Comparison of ENCODE assay signal across 18 cellular contexts in the genomic region with DNA sequence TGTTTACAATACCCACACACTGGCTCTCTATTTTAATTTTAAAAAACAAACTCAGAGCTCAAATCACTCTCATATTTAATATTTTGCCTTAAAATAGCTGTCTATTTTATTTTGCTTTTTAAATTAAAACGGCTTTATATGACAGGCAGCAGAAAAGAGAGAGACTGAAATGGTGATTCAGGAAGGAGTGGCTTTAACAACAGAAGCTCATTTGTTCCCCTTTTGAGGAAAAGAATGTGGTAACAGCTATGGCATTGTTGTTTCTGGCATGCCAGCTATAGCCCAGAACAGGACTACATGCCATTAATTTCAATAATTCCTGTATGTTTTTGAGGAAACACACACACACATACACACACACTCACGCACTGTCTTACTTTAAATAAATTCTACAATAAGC.
DNase-seq lines count a peak whose midpoint lies in the region; ATAC-seq and TF ChIP-seq lines count a peak whose summit lies in the region.
"Had no signal": no experiment of that assay in that cellular context is flagged by ENCODE, and none has a peak within 500 bp of the region (broad histone marks: within the 10 kb centered on the region; RNA-seq: fewer than 3 reads in every experiment).

No MANE protein-coding gene starts in this region.

- intact Hi-C loops in HCT116 (cut with micrococcal nuclease), result no loop called here
- intact Hi-C loops in MCF 10A (cut with micrococcal nuclease), result loop anchor here (5.0 kb wide), 1 partner anchor 125 kb away; no protein-coding TSS in a partner anchor
- intact Hi-C loops in activated CD4-positive, alpha-beta T cell treated with anti-CD3 and anti-CD28 coated beads, Interleukin-2, amount 10 ng/mL, durations not matched to agents 24 days and 14 days (cut with micrococcal nuclease), result no loop called here

- no peak for ATAC-seq in HCT116
- ATAC-seq: activated T-cell treated with anti-CD3 and anti-CD28 coated beads, Interleukin-2, amount 50 U/mL, for 72 hours had no signal

- H3K9me3 ChIP-seq in HCT116 (ENCODE audit: control insufficient read depth in 1 of 2, insufficient read depth in 1 of 2, low read depth in 1 of 2, low read length in 2 of 2), result no peaks in the 10 kb centered on the region
- no peaks in the 10 kb centered on the region for H3K9me3 ChIP-seq in skeletal muscle satellite cell (replicated peaks; ENCODE audit: low read length)
- H3K9me3 ChIP-seq: SJSA1 had no signal

- H3K9me2 ChIP-seq in HCT116 (ENCODE audit: insufficient read depth), result no peaks in the 10 kb centered on the region

- H2AFZ ChIP-seq in HCT116 (ENCODE audit: low read depth, low read length, poor library complexity, severe bottlenecking), result no peak overlapping the region

- no peaks in the 10 kb centered on the region for H3K36me3 Mint-ChIP-seq in MCF 10A (ENCODE audit: insufficient read depth, unreplicated experiment)
- no peaks in the 10 kb centered on the region for H3K36me3 Mint-ChIP-seq in activated CD4-positive, alpha-beta T cell treated with anti-CD3 and anti-CD28 coated beads, Interleukin-2, amount 10 ng/mL, durations not matched to agents 24 days and 14 days (ENCODE audit: low read depth)
- H3K36me3 Mint-ChIP-seq: brain; CD4-positive, CD25-positive, alpha-beta regulatory T cell; stimulated activated memory B cell treated with anti-CD40 and anti-IgM and Interleukin-4, amounts not matched to agents 10 μg/mL and 1 μg/mL and 100 μg/mL, for 72 hours had no signal

- H3K9ac ChIP-seq in HCT116 (ENCODE audit: low read length) (no peak overlapping the region), skeletal muscle satellite cell (ENCODE audit: low read depth, low read length) (peak overlapping the region; percentile 5)

- H3K27ac ChIP-seq in HCT116 (ENCODE audit: low read depth, low read length), result no peak overlapping the region
- H3K27ac ChIP-seq: SJSA1 had no signal

- no peaks in the 10 kb centered on the region for H4K20me1 ChIP-seq in HCT116 (ENCODE audit: insufficient read depth)

- H3K27me3 ChIP-seq in HCT116 (ENCODE audit: insufficient read depth, low read length) (no peaks in the 10 kb centered on the region), skeletal muscle satellite cell (ENCODE audit: control insufficient read depth, insufficient read depth, low read length) (no peaks in the 10 kb centered on the region)
- H3K27me3 ChIP-seq: SJSA1 had no signal

- DNase-seq in HCT116 (ENCODE audit: low read depth, low spot score) (peak; percentile 13), MCF 10A (ENCODE audit: unreplicated experiment) (peak; percentile 68), inferior parietal cortex (ENCODE audit: extremely low spot score) (peak; percentile 68), NCI-H510A treated with DMSO at 0.1 percent for 48 hours (lab: John Stamatoyannopoulos, UW) (no peak)
- DNase-seq in activated CD4-positive, alpha-beta T cell treated with anti-CD3 and anti-CD28 coated beads, Interleukin-2, amount 10 ng/mL, durations not matched to agents 24 days and 14 days, result no peak
- no peak for DNase-seq in stimulated activated CD4-positive, alpha-beta T cell treated with anti-CD3 and anti-CD28 coated beads, Interleukin-2, amount 100 ng/mL, for 48 hours
- DNase-seq in stimulated activated CD4-positive, alpha-beta T cell treated with anti-CD3 and anti-CD28 coated beads, Interleukin-4, amount 100 ng/mL, for 4 hours, result no peak
- DNase-seq: activated CD4-positive, CD25-positive, alpha-beta regulatory T cell treated with anti-CD3 and anti-CD28 coated beads, Interleukin-2, amount 50 U/mL, for 72 hours; activated T-cell treated with anti-CD3 and anti-CD28 coated beads, Interleukin-2, amount 50 U/mL, for 72 hours; CD4-positive, CD25-positive, alpha-beta regulatory T cell; erythroblast; NCI-H1092 treated with DMSO at 0.1 percent for 48 hours; NCI-H526 treated with DMSO at 0.1 percent for 48 hours had no signal

- H3K36me3 ChIP-seq in HCT116 (ENCODE audit: control insufficient read depth in 1 of 2, insufficient read depth in 2 of 2, low read length in 2 of 2) (no peaks in the 10 kb centered on the region), skeletal muscle satellite cell (ENCODE audit: insufficient read depth, low read length) (no peaks in the 10 kb centered on the region)
- H3K36me3 ChIP-seq: SJSA1 had no signal

- no peak for TF ChIP-seq RAD21 in HCT116 (IDR thresholded peaks at IDR 0.05; ENCODE audit: low read depth)

- CTCF ChIA-PET in HCT116 (lab: Charles Lee) (no interaction called here), MCF 10A (lab: Yijun Ruan, JAX) (interaction anchor here (0.6 to 2.5 kb wide), 7 partner anchors 9 to 1386 kb away, joined by 3 to 10 read pairs (median 4); no protein-coding TSS in a partner anchor)

- POLR2A ChIA-PET in HCT116 (lab: Charles Lee), result no interaction called here
- POLR2A ChIA-PET in MCF 10A (lab: Yijun Ruan, JAX), result interaction anchor here (0.5 to 1.6 kb wide), 10 partner anchors 10 to 378 kb away, joined by 3 to 6 read pairs (median 3); no protein-coding TSS in a partner anchor

- TF ChIP-seq CTCF in HCT116 (IDR thresholded peaks at IDR 0.05 in 2 of 3, conservative IDR thresholded peaks at IDR 0.05 in 1 of 3; ENCODE audit: borderline replicate concordance in 1 of 3, insufficient read depth in 1 of 3, low read depth in 2 of 3, low read length in 2 of 3) (no peak), MCF 10A (IDR thresholded peaks at IDR 0.05; ENCODE audit: unreplicated experiment) (no peak)

- RAD21 ChIA-PET in HCT116 (lab: Charles Lee; ENCODE audit: low non-redundant PET in 1 of 2, low total read pairs in 2 of 2, uncharacterized antibody in 2 of 2, unreplicated experiment in 2 of 2), result no interaction called here

- no peaks in the 10 kb centered on the region for H3K9me3 Mint-ChIP-seq in MCF 10A (ENCODE audit: unreplicated experiment)
- no peaks in the 10 kb centered on the region for H3K9me3 Mint-ChIP-seq in activated CD4-positive, alpha-beta T cell treated with anti-CD3 and anti-CD28 coated beads, Interleukin-2, amount 10 ng/mL, durations not matched to agents 24 days and 14 days
- H3K9me3 Mint-ChIP-seq: activated T-cell treated with anti-CD3 and anti-CD28 coated beads, Interleukin-2, amount 50 U/mL, for 72 hours; brain; neural crest cell; stimulated activated memory B cell treated with anti-CD40 and anti-IgM and Interleukin-4, amounts not matched to agents 10 μg/mL and 1 μg/mL and 100 μg/mL, for 72 hours had no signal

- no peak overlapping the region for H3K4me3 ChIP-seq in HCT116 (replicated peaks in 1 of 2; ENCODE audit: low read depth in 1 of 2, low read length in 2 of 2)
- no peak overlapping the region for H3K4me3 ChIP-seq in skeletal muscle satellite cell (ENCODE audit: low read length)
- H3K4me3 ChIP-seq: SJSA1 had no signal

- BruUV-seq in HCT116 (replicated peaks; lab: Mats Ljungman, UMichigan) (no TSS peak), MCF 10A (replicated peaks; lab: Mats Ljungman, UMichigan) (no TSS peak)

- no peak for TF ChIP-seq POLR2A in HCT116 (IDR thresholded peaks at IDR 0.05; ENCODE audit: borderline replicate concordance, extremely low read depth, insufficient read depth, insufficient read length)

- peak overlapping the region; percentile 79 for H3K27ac Mint-ChIP-seq in MCF 10A (ENCODE audit: low read depth, unreplicated experiment)
- H3K27ac Mint-ChIP-seq in activated CD4-positive, alpha-beta T cell treated with anti-CD3 and anti-CD28 coated beads, Interleukin-2, amount 10 ng/mL, durations not matched to agents 24 days and 14 days, result no peak overlapping the region
- H3K27ac Mint-ChIP-seq: activated T-cell treated with anti-CD3 and anti-CD28 coated beads, Interleukin-2, amount 50 U/mL, for 72 hours; CD4-positive, CD25-positive, alpha-beta regulatory T cell; stimulated activated memory B cell treated with anti-CD40 and anti-IgM and Interleukin-4, amounts not matched to agents 10 μg/mL and 1 μg/mL and 100 μg/mL, for 72 hours had no signal

- H3K27me3 Mint-ChIP-seq in MCF 10A (ENCODE audit: insufficient read depth, unreplicated experiment), result no peaks in the 10 kb centered on the region
- H3K27me3 Mint-ChIP-seq in activated CD4-positive, alpha-beta T cell treated with anti-CD3 and anti-CD28 coated beads, Interleukin-2, amount 10 ng/mL, durations not matched to agents 24 days and 14 days, result no peaks in the 10 kb centered on the region
- H3K27me3 Mint-ChIP-seq: CD4-positive, CD25-positive, alpha-beta regulatory T cell; stimulated activated memory B cell treated with anti-CD40 and anti-IgM and Interleukin-4, amounts not matched to agents 10 μg/mL and 1 μg/mL and 100 μg/mL, for 72 hours had no signal

- H3K4me2 ChIP-seq in HCT116 (ENCODE audit: low read length), result no peak overlapping the region
- H3K4me2 ChIP-seq in skeletal muscle satellite cell (ENCODE audit: low read length), result peak overlapping the region; percentile 48

- H3K4me1 ChIP-seq in HCT116 (ENCODE audit: control insufficient read depth in 1 of 2, insufficient read depth in 2 of 2, low read length in 2 of 2), result no peaks in the 10 kb centered on the region
- H3K4me1 ChIP-seq in skeletal muscle satellite cell (ENCODE audit: control insufficient read depth, insufficient read depth, low read length), result peaks cover 13% of the 10 kb centered on the region
- H3K4me1 ChIP-seq: SJSA1 had no signal

- peaks cover 34% of the 10 kb centered on the region for H3K4me1 Mint-ChIP-seq in MCF 10A (ENCODE audit: insufficient read depth, unreplicated experiment)
- H3K4me1 Mint-ChIP-seq in activated CD4-positive, alpha-beta T cell treated with anti-CD3 and anti-CD28 coated beads, Interleukin-2, amount 10 ng/mL, durations not matched to agents 24 days and 14 days, result no peaks in the 10 kb centered on the region
- H3K4me1 Mint-ChIP-seq: CD4-positive, CD25-positive, alpha-beta regulatory T cell; stimulated activated memory B cell treated with anti-CD40 and anti-IgM and Interleukin-4, amounts not matched to agents 10 μg/mL and 1 μg/mL and 100 μg/mL, for 72 hours had no signal

- no peaks in the 10 kb centered on the region for H3K79me2 ChIP-seq in HCT116 (ENCODE audit: insufficient read depth, low read length)

- peak overlapping the region; percentile 38 for H3K4me3 Mint-ChIP-seq in MCF 10A (ENCODE audit: unreplicated experiment)
- no peak overlapping the region for H3K4me3 Mint-ChIP-seq in activated CD4-positive, alpha-beta T cell treated with anti-CD3 and anti-CD28 coated beads, Interleukin-2, amount 10 ng/mL, durations not matched to agents 24 days and 14 days
- H3K4me3 Mint-ChIP-seq: activated T-cell treated with anti-CD3 and anti-CD28 coated beads, Interleukin-2, amount 50 U/mL, for 72 hours; CD4-positive, CD25-positive, alpha-beta regulatory T cell; neural crest cell; stimulated activated memory B cell treated with anti-CD40 and anti-IgM and Interleukin-4, amounts not matched to agents 10 μg/mL and 1 μg/mL and 100 μg/mL, for 72 hours had no signal

Comparison
In these comparisons a context has a peak if more than half of its experiments do, and no peak if none do; other contexts are left out.
1. DNase-seq: peak in HCT116 (single experiment), MCF 10A (single experiment) and inferior parietal cortex (single experiment); none in activated CD4-positive, alpha-beta T cell treated with anti-CD3 and anti-CD28 coated beads, Interleukin-2, amount 10 ng/mL, durations not matched to agents 24 days and 14 days (single experiment), NCI-H510A treated with DMSO at 0.1 percent for 48 hours (single experiment), stimulated activated CD4-positive, alpha-beta T cell treated with anti-CD3 and anti-CD28 coated beads, Interleukin-2, amount 100 ng/mL, for 48 hours (0 of 2) and stimulated activated CD4-positive, alpha-beta T cell treated with anti-CD3 and anti-CD28 coated beads, Interleukin-4, amount 100 ng/mL, for 4 hours (0 of 2).